1 cellular context compared by ENCODE assay signal in genomic region chr9:136664000-136664798, GRCh38.
A peak's percentile ranks its signal among the peaks of the same experiment; 100 is the strongest.
TF ChIP-seq lines count a peak whose summit lies in the region.

No MANE protein-coding gene starts in this region.

TF ChIP-seq in K562, 482 proteins besides CTCF, POLR2A, EP300 and RAD21 (continued from another document):
- no peak for TF ChIP-seq ID3 (CRISPR knock-in tag; IDR thresholded peaks at IDR 0.05)
- no peak for TF ChIP-seq ID3 (tag; IDR thresholded peaks at IDR 0.05)
- TF ChIP-seq BRCA1 (IDR thresholded peaks at IDR 0.05) = no peak
- no peak for TF ChIP-seq BRCA1 (CRISPR knock-in tag; IDR thresholded peaks at IDR 0.05)
- no peak for TF ChIP-seq SMARCB1 (IDR thresholded peaks at IDR 0.05; ENCODE audit: insufficient read length, low read depth)
- TF ChIP-seq, protein P1, sequence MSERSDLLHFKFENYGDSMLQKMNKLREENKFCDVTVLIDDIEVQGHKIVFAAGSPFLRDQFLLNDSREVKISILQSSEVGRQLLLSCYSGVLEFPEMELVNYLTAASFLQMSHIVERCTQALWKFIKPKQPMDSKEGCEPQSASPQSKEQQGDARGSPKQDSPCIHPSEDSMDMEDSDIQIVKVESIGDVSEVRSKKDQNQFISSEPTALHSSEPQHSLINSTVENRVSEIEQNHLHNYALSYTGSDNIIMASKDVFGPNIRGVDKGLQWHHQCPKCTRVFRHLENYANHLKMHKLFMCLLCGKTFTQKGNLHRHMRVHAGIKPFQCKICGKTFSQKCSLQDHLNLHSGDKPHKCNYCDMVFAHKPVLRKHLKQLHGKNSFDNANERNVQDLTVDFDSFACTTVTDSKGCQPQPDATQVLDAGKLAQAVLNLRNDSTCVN (CRISPR knock-in tag; IDR thresholded peaks at IDR 0.05) = no peak
- peak; percentile 52 for TF ChIP-seq ZFX (CRISPR knock-in tag; IDR thresholded peaks at IDR 0.05)
- no peak for TF ChIP-seq C11orf30 (IDR thresholded peaks at IDR 0.05; ENCODE audit: low read depth)
- peak; percentile 29; the same call in 1 of the 2 replicates for TF ChIP-seq USF2 (CRISPR knock-in tag; IDR thresholded peaks at IDR 0.05)
- no peak for TF ChIP-seq MAFF (IDR thresholded peaks at IDR 0.05; ENCODE audit: low read length)
- TF ChIP-seq, protein P2, sequence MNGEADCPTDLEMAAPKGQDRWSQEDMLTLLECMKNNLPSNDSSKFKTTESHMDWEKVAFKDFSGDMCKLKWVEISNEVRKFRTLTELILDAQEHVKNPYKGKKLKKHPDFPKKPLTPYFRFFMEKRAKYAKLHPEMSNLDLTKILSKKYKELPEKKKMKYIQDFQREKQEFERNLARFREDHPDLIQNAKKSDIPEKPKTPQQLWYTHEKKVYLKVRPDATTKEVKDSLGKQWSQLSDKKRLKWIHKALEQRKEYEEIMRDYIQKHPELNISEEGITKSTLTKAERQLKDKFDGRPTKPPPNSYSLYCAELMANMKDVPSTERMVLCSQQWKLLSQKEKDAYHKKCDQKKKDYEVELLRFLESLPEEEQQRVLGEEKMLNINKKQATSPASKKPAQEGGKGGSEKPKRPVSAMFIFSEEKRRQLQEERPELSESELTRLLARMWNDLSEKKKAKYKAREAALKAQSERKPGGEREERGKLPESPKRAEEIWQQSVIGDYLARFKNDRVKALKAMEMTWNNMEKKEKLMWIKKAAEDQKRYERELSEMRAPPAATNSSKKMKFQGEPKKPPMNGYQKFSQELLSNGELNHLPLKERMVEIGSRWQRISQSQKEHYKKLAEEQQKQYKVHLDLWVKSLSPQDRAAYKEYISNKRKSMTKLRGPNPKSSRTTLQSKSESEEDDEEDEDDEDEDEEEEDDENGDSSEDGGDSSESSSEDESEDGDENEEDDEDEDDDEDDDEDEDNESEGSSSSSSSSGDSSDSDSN (IDR thresholded peaks at IDR 0.05; ENCODE audit: borderline replicate concordance in 1 of 2, low read depth in 2 of 2, low read length in 2 of 2) = peak in 1 of 2 experiments; percentile 55; a peak in 1 of 4 replicates
- TF ChIP-seq STAG1 (CRISPR knock-in tag; IDR thresholded peaks at IDR 0.05; ENCODE audit: borderline replicate concordance) = 0 out of 2 replicates have a peak, but pooled peaks have one; percentile 19
- 0 out of 2 replicates have a peak, but pooled peaks have one; percentile 17 for TF ChIP-seq CBX1 (IDR thresholded peaks at IDR 0.05; ENCODE audit: low read depth)
- peak; percentile 59; the same call in 1 of the 2 replicates for TF ChIP-seq MXI1 (IDR thresholded peaks at IDR 0.05; ENCODE audit: low read depth, low read length)
- TF ChIP-seq SMAD1 (IDR thresholded peaks at IDR 0.05; ENCODE audit: low read depth, low read length, partially characterized antibody) = no peak
- peak; percentile 49; the same call in 1 of the 2 replicates for TF ChIP-seq USF1 (CRISPR knock-in tag; IDR thresholded peaks at IDR 0.05)
- TF ChIP-seq RBFOX2 (IDR thresholded peaks at IDR 0.05; ENCODE audit: low read depth, low read length) = peak; percentile 58
- peak; percentile 16 for TF ChIP-seq FIP1L1 (IDR thresholded peaks at IDR 0.05; ENCODE audit: low read depth, low read length, poor library complexity, severe bottlenecking)
- no peak for TF ChIP-seq MCM2 (IDR thresholded peaks at IDR 0.05; ENCODE audit: low read depth)
- 0 out of 2 replicates have a peak, but pooled peaks have one; percentile 14 for TF ChIP-seq MTA3 (IDR thresholded peaks at IDR 0.05; ENCODE audit: borderline replicate concordance)
- 0 out of 2 replicates have a peak, but pooled peaks have one; percentile 42 for TF ChIP-seq TGIF2 (CRISPR knock-in tag; IDR thresholded peaks at IDR 0.05)
- peak; percentile 60; the same call in 1 of the 2 replicates for TF ChIP-seq ZBTB7A (IDR thresholded peaks at IDR 0.05; ENCODE audit: borderline replicate concordance, control insufficient read depth, low read depth, low read length)
- TF ChIP-seq, protein P3, sequence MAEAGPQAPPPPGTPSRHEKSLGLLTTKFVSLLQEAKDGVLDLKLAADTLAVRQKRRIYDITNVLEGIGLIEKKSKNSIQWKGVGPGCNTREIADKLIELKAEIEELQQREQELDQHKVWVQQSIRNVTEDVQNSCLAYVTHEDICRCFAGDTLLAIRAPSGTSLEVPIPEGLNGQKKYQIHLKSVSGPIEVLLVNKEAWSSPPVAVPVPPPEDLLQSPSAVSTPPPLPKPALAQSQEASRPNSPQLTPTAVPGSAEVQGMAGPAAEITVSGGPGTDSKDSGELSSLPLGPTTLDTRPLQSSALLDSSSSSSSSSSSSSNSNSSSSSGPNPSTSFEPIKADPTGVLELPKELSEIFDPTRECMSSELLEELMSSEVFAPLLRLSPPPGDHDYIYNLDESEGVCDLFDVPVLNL (CRISPR knock-in tag; IDR thresholded peaks at IDR 0.05; ENCODE audit: low read depth) = no peak
- TF ChIP-seq, protein P4, sequence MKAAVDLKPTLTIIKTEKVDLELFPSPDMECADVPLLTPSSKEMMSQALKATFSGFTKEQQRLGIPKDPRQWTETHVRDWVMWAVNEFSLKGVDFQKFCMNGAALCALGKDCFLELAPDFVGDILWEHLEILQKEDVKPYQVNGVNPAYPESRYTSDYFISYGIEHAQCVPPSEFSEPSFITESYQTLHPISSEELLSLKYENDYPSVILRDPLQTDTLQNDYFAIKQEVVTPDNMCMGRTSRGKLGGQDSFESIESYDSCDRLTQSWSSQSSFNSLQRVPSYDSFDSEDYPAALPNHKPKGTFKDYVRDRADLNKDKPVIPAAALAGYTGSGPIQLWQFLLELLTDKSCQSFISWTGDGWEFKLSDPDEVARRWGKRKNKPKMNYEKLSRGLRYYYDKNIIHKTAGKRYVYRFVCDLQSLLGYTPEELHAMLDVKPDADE (conservative IDR thresholded peaks at IDR 0.05; ENCODE audit: control insufficient read depth, low read depth, low read length) = 0 out of 2 replicates have a peak, but pooled peaks have one; percentile 43
- TF ChIP-seq, protein P5, sequence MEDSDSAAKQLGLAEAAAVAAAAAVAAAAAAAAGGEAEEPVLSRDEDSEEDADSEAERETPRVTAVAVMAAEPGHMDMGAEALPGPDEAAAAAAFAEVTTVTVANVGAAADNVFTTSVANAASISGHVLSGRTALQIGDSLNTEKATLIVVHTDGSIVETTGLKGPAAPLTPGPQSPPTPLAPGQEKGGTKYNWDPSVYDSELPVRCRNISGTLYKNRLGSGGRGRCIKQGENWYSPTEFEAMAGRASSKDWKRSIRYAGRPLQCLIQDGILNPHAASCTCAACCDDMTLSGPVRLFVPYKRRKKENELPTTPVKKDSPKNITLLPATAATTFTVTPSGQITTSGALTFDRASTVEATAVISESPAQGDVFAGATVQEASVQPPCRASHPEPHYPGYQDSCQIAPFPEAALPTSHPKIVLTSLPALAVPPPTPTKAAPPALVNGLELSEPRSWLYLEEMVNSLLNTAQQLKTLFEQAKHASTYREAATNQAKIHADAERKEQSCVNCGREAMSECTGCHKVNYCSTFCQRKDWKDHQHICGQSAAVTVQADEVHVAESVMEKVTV (CRISPR knock-in tag; IDR thresholded peaks at IDR 0.05) = no peak
- TF ChIP-seq L3MBTL2 (IDR thresholded peaks at IDR 0.05) = peak; percentile 11; the same call in 1 of the 2 replicates
- TF ChIP-seq E2F5 (CRISPR knock-in tag; IDR thresholded peaks at IDR 0.05) = no peak
- TF ChIP-seq SIN3A (IDR thresholded peaks at IDR 0.05; ENCODE audit: borderline replicate concordance in 2 of 2, control insufficient read depth in 1 of 2, low read depth in 2 of 2, low read length in 2 of 2) = peak; percentile 78 to 91; a peak in 3 of 4 replicates
- TF ChIP-seq CREBBP (IDR thresholded peaks at IDR 0.05; ENCODE audit: low read depth, low read length) = no peak
- TF ChIP-seq ZNF224 (CRISPR knock-in tag; IDR thresholded peaks at IDR 0.05) = no peak
- TF ChIP-seq SAP30 (IDR thresholded peaks at IDR 0.05; ENCODE audit: borderline replicate concordance, insufficient read depth, low read depth, low read length, poor library complexity, severe bottlenecking) = peak; percentile 81
- TF ChIP-seq SP1 (CRISPR knock-in tag; IDR thresholded peaks at IDR 0.05) = 0 out of 2 replicates have a peak, but pooled peaks have one; percentile 36
- 0 out of 2 replicates have a peak, but pooled peaks have one; percentile 0 for TF ChIP-seq NR3C1 (CRISPR knock-in tag; IDR thresholded peaks at IDR 0.05)
- TF ChIP-seq PML (IDR thresholded peaks at IDR 0.05; ENCODE audit: low read length) = no peak
